10 cellular contexts compared by ENCODE assay signal in the genomic region with DNA sequence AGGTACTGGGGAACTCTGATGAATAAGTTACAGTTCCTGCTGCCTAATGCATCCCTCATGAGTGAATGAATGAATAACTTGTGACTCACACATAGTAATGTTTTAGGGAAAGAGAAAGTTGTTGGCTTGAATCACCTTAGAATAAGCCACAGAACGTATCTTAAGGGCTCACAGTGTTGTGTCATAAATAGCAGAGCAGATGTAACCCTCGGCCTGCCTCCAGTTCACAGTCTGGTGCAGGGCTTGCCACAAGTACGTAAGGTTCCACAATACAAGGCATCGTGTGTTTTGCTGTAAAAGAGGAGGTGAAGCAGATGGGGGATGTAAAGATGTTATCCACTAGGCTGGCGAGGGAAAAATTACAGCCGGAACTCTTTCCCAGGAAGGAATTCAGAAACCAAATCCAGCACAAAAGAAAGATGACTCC.
DNase-seq lines count a peak whose midpoint lies in the region; ATAC-seq and TF ChIP-seq lines count a peak whose summit lies in the region.
"Had no signal": no experiment of that assay in that cellular context is flagged by ENCODE, and none has a peak within 500 bp of the region (broad histone marks: within the 10 kb centered on the region; RNA-seq: fewer than 3 reads in every experiment).

No MANE protein-coding gene starts in this region.

- TF ChIP-seq CTCF in heart left ventricle (IDR thresholded peaks at IDR 0.05) (no peak), right atrium auricular region (IDR thresholded peaks at IDR 0.05) (no peak)

- H3K36me3 ChIP-seq in heart left ventricle (no peaks in the 10 kb centered on the region), right atrium auricular region (no peaks in the 10 kb centered on the region), SJSA1 (no peaks in the 10 kb centered on the region), aorta (ENCODE audit: control insufficient read depth in 1 of 2, insufficient read depth in 2 of 2, low read length in 1 of 2) (no peaks in the 10 kb centered on the region)
- H3K36me3 ChIP-seq: BLaER1 had no signal

- H3K4me1 ChIP-seq in heart left ventricle (peaks cover 0 to 8% (median 0%) of the 10 kb centered on the region in 12 donors), right atrium auricular region (no peaks in the 10 kb centered on the region), SJSA1 (replicated peaks) (peaks cover 12% of the 10 kb centered on the region), aorta (ENCODE audit: control insufficient read depth in 1 of 2, insufficient read depth in 2 of 2, low read length in 2 of 2) (peaks cover 0 to 4% of the 10 kb centered on the region in 2 donors)
- H3K4me1 ChIP-seq: BLaER1, parathyroid adenoma had no signal

- TF ChIP-seq POLR2A in heart left ventricle (IDR thresholded peaks at IDR 0.05): no peak

- H3K27me3 ChIP-seq in heart left ventricle (no peaks in the 10 kb centered on the region), right atrium auricular region (no peaks in the 10 kb centered on the region), SJSA1 (replicated peaks) (no peaks in the 10 kb centered on the region), aorta (ENCODE audit: control insufficient read depth in 1 of 2, insufficient read depth in 2 of 2, low read length in 1 of 2) (no peaks in the 10 kb centered on the region)
- H3K27me3 ChIP-seq: BLaER1 had no signal

- H3K27ac ChIP-seq in heart left ventricle: no peak overlapping the region
- H3K27ac ChIP-seq in right atrium auricular region: no peak overlapping the region
- H3K27ac ChIP-seq in SJSA1: peak overlapping the region; percentile 11
- no peak overlapping the region for H3K27ac ChIP-seq in aorta (ENCODE audit: low read depth in 1 of 2, low read length in 2 of 2)
- H3K27ac ChIP-seq: BLaER1, parathyroid adenoma had no signal

- intact Hi-C loops in heart left ventricle (cut with DNase I): no loop called here
- intact Hi-C loops in left cardiac atrium (cut with DNase I): no loop called here
- intact Hi-C loops in aorta (cut with DNase I): loop anchor here in 1 of 2 donors (5.0 kb wide), 1 partner anchor 35 kb away; no protein-coding TSS in a partner anchor

- no peak overlapping the region for H3K4me3 ChIP-seq in heart left ventricle
- no peak overlapping the region for H3K4me3 ChIP-seq in right atrium auricular region
- H3K4me3 ChIP-seq in SJSA1: no peak overlapping the region
- peak overlapping the region; percentile 0 to 26 for H3K4me3 ChIP-seq in aorta (ENCODE audit: low read length in 2 of 2)
- H3K4me3 ChIP-seq: BLaER1 had no signal

- 29 to 49% (median 35%) methylated on average over 6 of the region's 6 CpGs for WGBS in heart left ventricle, 4 donors
- WGBS in aorta, 2 donors: 26 to 27% methylated on average over 6 of the region's 6 CpGs

- ATAC-seq in heart left ventricle (peak; percentile 58 to 96 (median 82)), left cardiac atrium (peak; percentile 38 to 99), aorta (ENCODE audit: low FRiP score) (peak; percentile 36), GM19328 (IDR thresholded peaks at IDR 0.05; ENCODE audit: unreplicated experiment) (no peak)

- H3K9me3 ChIP-seq in heart left ventricle: no peaks in the 10 kb centered on the region
- H3K9me3 ChIP-seq in right atrium auricular region: no peaks in the 10 kb centered on the region
- H3K9me3 ChIP-seq in SJSA1 (replicated peaks): no peaks in the 10 kb centered on the region
- no peaks in the 10 kb centered on the region for H3K9me3 ChIP-seq in aorta (ENCODE audit: control insufficient read depth, low read length)
- H3K9me3 ChIP-seq: BLaER1 had no signal

- DNase-seq in heart left ventricle (peak in 1 of 5 donors; percentile 49), right atrium auricular region (ENCODE audit: low spot score) (no peak), SJSA1 (ENCODE audit: low read depth in 1 of 2, low spot score in 2 of 2) (peak; percentile 49 to 71), left cardiac atrium (peak; percentile 36), aorta (peak in 1 of 2 donors; percentile 51), NOMO-1 (lab: John Stamatoyannopoulos, UW; ENCODE audit: unreplicated experiment in 2 of 2) (no peak), GM19240 (ENCODE audit: insufficient read length, low spot score) (no peak)

Comparison
In these comparisons a context has a peak if more than half of its experiments do, and no peak if none do; other contexts are left out.
1. DNase-seq: peak in SJSA1 (2 of 2) and left cardiac atrium (single experiment); none in right atrium auricular region (single experiment), NOMO-1 (0 of 2) and GM19240 (single experiment).
2. H3K4me3 ChIP-seq: peak in aorta (2 of 2); none in heart left ventricle (0 of 12), right atrium auricular region (0 of 2) and SJSA1 (single experiment).